1 cellular context compared by ENCODE assay signal in the genomic region with DNA sequence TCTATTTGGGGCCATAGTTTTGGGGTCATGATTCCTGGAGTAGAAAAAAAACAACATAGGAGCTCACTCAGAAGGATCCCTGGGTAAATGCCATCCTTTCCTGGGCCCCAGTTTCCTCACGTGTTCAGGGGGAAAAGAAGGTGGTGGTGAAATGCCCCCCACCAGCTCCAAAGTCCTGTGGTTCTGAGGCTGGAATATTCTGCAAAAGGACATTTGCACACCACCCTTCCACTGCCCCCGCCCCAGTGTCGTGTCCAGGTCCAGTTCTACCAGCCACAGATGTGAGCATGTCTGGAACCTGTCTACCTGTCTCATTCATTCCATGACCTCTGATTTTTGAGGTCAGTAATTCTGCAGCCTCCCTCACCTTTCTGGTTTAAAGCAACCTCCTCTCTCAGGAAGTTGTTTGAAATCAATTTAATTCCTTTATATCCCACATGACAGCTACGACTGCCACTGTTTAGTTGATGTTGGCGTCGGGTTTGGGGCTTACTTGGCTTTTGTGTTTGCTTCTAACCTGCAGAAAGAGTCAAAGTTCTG.
TF ChIP-seq lines count a peak whose summit lies in the region.

No MANE protein-coding gene starts in this region.

TF ChIP-seq in SK-N-SH, 30 proteins besides CTCF, POLR2A, EP300 and RAD21:
- TF ChIP-seq, protein P1, sequence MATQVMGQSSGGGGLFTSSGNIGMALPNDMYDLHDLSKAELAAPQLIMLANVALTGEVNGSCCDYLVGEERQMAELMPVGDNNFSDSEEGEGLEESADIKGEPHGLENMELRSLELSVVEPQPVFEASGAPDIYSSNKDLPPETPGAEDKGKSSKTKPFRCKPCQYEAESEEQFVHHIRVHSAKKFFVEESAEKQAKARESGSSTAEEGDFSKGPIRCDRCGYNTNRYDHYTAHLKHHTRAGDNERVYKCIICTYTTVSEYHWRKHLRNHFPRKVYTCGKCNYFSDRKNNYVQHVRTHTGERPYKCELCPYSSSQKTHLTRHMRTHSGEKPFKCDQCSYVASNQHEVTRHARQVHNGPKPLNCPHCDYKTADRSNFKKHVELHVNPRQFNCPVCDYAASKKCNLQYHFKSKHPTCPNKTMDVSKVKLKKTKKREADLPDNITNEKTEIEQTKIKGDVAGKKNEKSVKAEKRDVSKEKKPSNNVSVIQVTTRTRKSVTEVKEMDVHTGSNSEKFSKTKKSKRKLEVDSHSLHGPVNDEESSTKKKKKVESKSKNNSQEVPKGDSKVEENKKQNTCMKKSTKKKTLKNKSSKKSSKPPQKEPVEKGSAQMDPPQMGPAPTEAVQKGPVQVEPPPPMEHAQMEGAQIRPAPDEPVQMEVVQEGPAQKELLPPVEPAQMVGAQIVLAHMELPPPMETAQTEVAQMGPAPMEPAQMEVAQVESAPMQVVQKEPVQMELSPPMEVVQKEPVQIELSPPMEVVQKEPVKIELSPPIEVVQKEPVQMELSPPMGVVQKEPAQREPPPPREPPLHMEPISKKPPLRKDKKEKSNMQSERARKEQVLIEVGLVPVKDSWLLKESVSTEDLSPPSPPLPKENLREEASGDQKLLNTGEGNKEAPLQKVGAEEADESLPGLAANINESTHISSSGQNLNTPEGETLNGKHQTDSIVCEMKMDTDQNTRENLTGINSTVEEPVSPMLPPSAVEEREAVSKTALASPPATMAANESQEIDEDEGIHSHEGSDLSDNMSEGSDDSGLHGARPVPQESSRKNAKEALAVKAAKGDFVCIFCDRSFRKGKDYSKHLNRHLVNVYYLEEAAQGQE (IDR thresholded peaks at IDR 0.05; ENCODE audit: low read depth, low read length): no peak
- no peak for TF ChIP-seq SIN3A (IDR thresholded peaks at IDR 0.05; ENCODE audit: borderline replicate concordance, low read depth, low read length)
- TF ChIP-seq TEAD4 (IDR thresholded peaks at IDR 0.05; ENCODE audit: borderline replicate concordance, insufficient read depth): no peak
- no peak for TF ChIP-seq FOXM1 (IDR thresholded peaks at IDR 0.05; ENCODE audit: low read depth)
- TF ChIP-seq NRF1 (IDR thresholded peaks at IDR 0.05; ENCODE audit: low read depth, low read length): no peak
- TF ChIP-seq CHD2 (IDR thresholded peaks at IDR 0.05; ENCODE audit: low read length, partially characterized antibody): no peak
- no peak for TF ChIP-seq JUND (IDR thresholded peaks at IDR 0.05)
- TF ChIP-seq RFX5 (IDR thresholded peaks at IDR 0.05; ENCODE audit: low read length): no peak
- TF ChIP-seq, protein P2, sequence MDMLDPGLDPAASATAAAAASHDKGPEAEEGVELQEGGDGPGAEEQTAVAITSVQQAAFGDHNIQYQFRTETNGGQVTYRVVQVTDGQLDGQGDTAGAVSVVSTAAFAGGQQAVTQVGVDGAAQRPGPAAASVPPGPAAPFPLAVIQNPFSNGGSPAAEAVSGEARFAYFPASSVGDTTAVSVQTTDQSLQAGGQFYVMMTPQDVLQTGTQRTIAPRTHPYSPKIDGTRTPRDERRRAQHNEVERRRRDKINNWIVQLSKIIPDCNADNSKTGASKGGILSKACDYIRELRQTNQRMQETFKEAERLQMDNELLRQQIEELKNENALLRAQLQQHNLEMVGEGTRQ (IDR thresholded peaks at IDR 0.05; ENCODE audit: borderline replicate concordance, low read depth, low read length): no peak
- no peak for TF ChIP-seq GATA2 (CRISPR knock-in tag; IDR thresholded peaks at IDR 0.05)
- TF ChIP-seq, protein P3, sequence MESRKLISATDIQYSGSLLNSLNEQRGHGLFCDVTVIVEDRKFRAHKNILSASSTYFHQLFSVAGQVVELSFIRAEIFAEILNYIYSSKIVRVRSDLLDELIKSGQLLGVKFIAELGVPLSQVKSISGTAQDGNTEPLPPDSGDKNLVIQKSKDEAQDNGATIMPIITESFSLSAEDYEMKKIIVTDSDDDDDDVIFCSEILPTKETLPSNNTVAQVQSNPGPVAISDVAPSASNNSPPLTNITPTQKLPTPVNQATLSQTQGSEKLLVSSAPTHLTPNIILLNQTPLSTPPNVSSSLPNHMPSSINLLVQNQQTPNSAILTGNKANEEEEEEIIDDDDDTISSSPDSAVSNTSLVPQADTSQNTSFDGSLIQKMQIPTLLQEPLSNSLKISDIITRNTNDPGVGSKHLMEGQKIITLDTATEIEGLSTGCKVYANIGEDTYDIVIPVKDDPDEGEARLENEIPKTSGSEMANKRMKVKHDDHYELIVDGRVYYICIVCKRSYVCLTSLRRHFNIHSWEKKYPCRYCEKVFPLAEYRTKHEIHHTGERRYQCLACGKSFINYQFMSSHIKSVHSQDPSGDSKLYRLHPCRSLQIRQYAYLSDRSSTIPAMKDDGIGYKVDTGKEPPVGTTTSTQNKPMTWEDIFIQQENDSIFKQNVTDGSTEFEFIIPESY (IDR thresholded peaks at IDR 0.05; ENCODE audit: borderline replicate concordance, low read depth): no peak
- TF ChIP-seq SMC3 (IDR thresholded peaks at IDR 0.05; ENCODE audit: low read depth, low read length): no peak
- TF ChIP-seq RCOR1 (IDR thresholded peaks at IDR 0.05; ENCODE audit: low read length): no peak
- no peak for TF ChIP-seq FOSL2 (IDR thresholded peaks at IDR 0.05; ENCODE audit: borderline replicate concordance, low read depth)
- no peak for TF ChIP-seq TAF1 (IDR thresholded peaks at IDR 0.05; ENCODE audit: borderline replicate concordance, low read depth, low read length)
- TF ChIP-seq, protein P4, sequence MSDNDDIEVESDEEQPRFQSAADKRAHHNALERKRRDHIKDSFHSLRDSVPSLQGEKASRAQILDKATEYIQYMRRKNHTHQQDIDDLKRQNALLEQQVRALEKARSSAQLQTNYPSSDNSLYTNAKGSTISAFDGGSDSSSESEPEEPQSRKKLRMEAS (IDR thresholded peaks at IDR 0.05; ENCODE audit: low read depth): no peak
- no peak for TF ChIP-seq MEF2A (IDR thresholded peaks at IDR 0.05; ENCODE audit: borderline replicate concordance, low read depth)
- no peak for TF ChIP-seq MXI1 (IDR thresholded peaks at IDR 0.05; ENCODE audit: low read depth, low read length)
- no peak for TF ChIP-seq RXRA (IDR thresholded peaks at IDR 0.05; ENCODE audit: borderline replicate concordance, low read depth)
- TF ChIP-seq YY1 (IDR thresholded peaks at IDR 0.05; ENCODE audit: low read depth): no peak
